12 cellular contexts compared by ENCODE assay signal in genomic region chr20:3106185-3106584, GRCh38. TPM values are rescaled to one million over a fixed set of nuclear protein-coding genes. Genes with fewer than 3 reads are reported as not detected.
"Had no signal": no experiment of that assay in that cellular context is flagged by ENCODE, and none has a peak within 500 bp of the region (broad histone marks: within the 10 kb centered on the region; RNA-seq: fewer than 3 reads in every experiment).

No MANE protein-coding gene starts in this region.

- DNase-seq: GM23248, GOT3, H9, HCEC 1CT, HFFc6 had no signal

- H3K9me3 ChIP-seq: HAP-1 had no signal

- H3K27ac ChIP-seq: GM23248 had no signal

- H2AFZ ChIP-seq: GM23248, GM23338 had no signal

- FAIRE-seq: H1, H54 had no signal

- H3K4me3 ChIP-seq: GM23248, GM23338, HAP-1 had no signal

- H3K9ac ChIP-seq: GM23248 had no signal

- ATAC-seq: HCT116 had no signal

- H3K4me2 ChIP-seq: GM23338 had no signal

RNA-seq across cellular contexts. Expression of gene AVP, which starts 21.7 kb away (rescaled TPM):
- total RNA-seq: GM23248, GM23338, H1, H4, H7, H9, HFFc6 had no signal
- polyA plus RNA-seq: GM23248 had no signal

RNA-seq across cellular contexts. Expression of gene OXT, which starts 34.8 kb away (rescaled TPM):
- total RNA-seq: GM23248, GM23338, H1, H4, H9, HFFc6 had no signal
- polyA plus RNA-seq: H1 had no signal
